ENCODE assay signal across 8 cellular contexts in the genomic region with DNA sequence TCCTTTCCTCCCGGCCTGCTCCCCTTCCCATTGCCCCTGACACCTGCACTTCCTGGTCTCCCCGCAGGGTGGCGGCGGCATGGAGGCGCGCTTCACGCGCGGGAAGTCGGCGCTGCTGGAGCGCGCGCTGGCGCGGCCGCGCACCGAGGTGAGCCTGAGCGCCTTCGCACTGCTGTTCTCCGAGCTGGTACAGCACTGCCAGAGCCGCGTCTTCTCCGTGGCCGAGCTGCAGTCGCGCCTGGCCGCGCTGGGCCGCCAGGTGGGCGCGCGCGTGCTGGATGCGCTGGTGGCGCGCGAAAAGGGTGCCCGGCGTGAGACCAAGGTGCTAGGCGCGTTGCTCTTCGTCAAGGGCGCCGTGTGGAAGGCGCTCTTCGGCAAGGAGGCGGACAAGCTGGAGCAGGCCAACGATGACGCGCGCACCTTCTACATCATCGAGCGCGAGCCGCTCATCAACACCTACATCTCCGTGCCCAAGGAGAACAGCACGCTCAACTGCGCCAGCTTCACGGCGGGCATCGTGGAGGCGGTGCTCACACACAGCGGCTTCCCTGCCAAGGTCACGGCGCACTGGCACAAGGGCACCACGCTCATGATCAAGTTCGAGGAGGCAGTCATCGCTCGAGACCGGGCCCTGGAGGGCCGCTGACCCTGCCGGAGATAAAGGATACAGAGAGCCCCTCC. TPM values are rescaled to one million over a fixed set of nuclear protein-coding genes. Genes with fewer than 3 reads are reported as not detected.
DNase-seq lines count a peak whose midpoint lies in the region; ATAC-seq, FAIRE-seq and TF ChIP-seq lines count a peak whose summit lies in the region.

No MANE protein-coding gene starts in this region.

- intact Hi-C loops in lower lobe of right lung (cut with DNase I) = no loop called here

- H3K4me1 ChIP-seq in lower lobe of right lung = peaks cover 14% of the 10 kb centered on the region
- peaks cover 0 to 19% (median 10%) of the 10 kb centered on the region in 4 donors for H3K4me1 ChIP-seq in tibial nerve

- CTCF ChIA-PET in activated naive CD4-positive, alpha-beta T cell treated with anti-CD3 and anti-CD28 coated beads, Interleukin-2, amount 10 ng/mL, durations not matched to agents 7 days and 5 days (lab: Charles Lee) = interaction anchor here (2.7 kb wide), 1 partner anchor 30 kb away, joined by 38 read pairs; no protein-coding TSS in a partner anchor

- TF ChIP-seq CTCF in astrocyte of the cerebellum (IDR thresholded peaks at IDR 0.05; ENCODE audit: low read depth, low read length, missing control alignments) (no peak), lower lobe of right lung (IDR thresholded peaks at IDR 0.05) (no peak), tibial nerve (IDR thresholded peaks at IDR 0.05) (no peak)

- H3K36me3 ChIP-seq in lower lobe of right lung (peaks cover 34% of the 10 kb centered on the region), tibial nerve (peaks cover 0 to 35% (median 0%) of the 10 kb centered on the region in 3 donors)

- H3K27ac ChIP-seq in lower lobe of right lung (peak overlapping the region; percentile 92), tibial nerve (no peak overlapping the region)

- peak overlapping the region; percentile 100 for H3K4me3 ChIP-seq in astrocyte of the cerebellum (ENCODE audit: low read depth, low read length)
- H3K4me3 ChIP-seq in lower lobe of right lung = peak overlapping the region; percentile 100
- H3K4me3 ChIP-seq in tibial nerve = peak overlapping the region in 3 of 4 donors; percentile 88 to 99 (median 99)

- H3K36me3 Mint-ChIP-seq in activated naive CD4-positive, alpha-beta T cell treated with anti-CD3 and anti-CD28 coated beads, Interleukin-2, amount 10 ng/mL, durations not matched to agents 7 days and 5 days = peaks cover 11% of the 10 kb centered on the region

- WGBS in tibial nerve, 2 donors = 75 to 82% methylated on average over 69 to 74 of the region's 74 CpGs

- peak overlapping the region; percentile 90 for H3K4me3 Mint-ChIP-seq in activated naive CD4-positive, alpha-beta T cell treated with anti-CD3 and anti-CD28 coated beads, Interleukin-2, amount 10 ng/mL, durations not matched to agents 7 days and 5 days

- FAIRE-seq in GM12892 (lab: Jason Lieb, UNC) = no peak

- H3K27ac Mint-ChIP-seq in activated naive CD4-positive, alpha-beta T cell treated with anti-CD3 and anti-CD28 coated beads, Interleukin-2, amount 10 ng/mL, durations not matched to agents 7 days and 5 days = peak overlapping the region; percentile 93

- DNase-seq in activated naive CD4-positive, alpha-beta T cell treated with anti-CD3 and anti-CD28 coated beads, Interleukin-2, amount 10 ng/mL, durations not matched to agents 7 days and 5 days = no peak
- no peak for DNase-seq in activated naive CD4-positive, alpha-beta T cell treated with Interleukin-2 at 50 U/mL for 16 hours
- DNase-seq in astrocyte of the cerebellum (ENCODE audit: low read depth) = no peak
- no peak for DNase-seq in lower lobe of right lung
- DNase-seq in tibial nerve (ENCODE audit: low spot score in 2 of 2) = no peak
- no peak for DNase-seq in GM12892 (ENCODE audit: insufficient read length)

- in situ Hi-C loops in astrocyte of the cerebellum (cut with HindIII; ENCODE audit: low sequenced_read_pairs) = no loop called here

- ATAC-seq in lower lobe of right lung (no peak), HG02588 (IDR thresholded peaks at IDR 0.05; ENCODE audit: unreplicated experiment) (no peak), HG03432 (IDR thresholded peaks at IDR 0.05; ENCODE audit: unreplicated experiment) (no peak)

- TF ChIP-seq POLR2A in tibial nerve (IDR thresholded peaks at IDR 0.05) = no peak
- no peak for TF ChIP-seq POLR2A in GM12892 (IDR thresholded peaks at IDR 0.05; ENCODE audit: low read depth, low read length)

- peaks cover 35% of the 10 kb centered on the region for H3K4me1 Mint-ChIP-seq in activated naive CD4-positive, alpha-beta T cell treated with anti-CD3 and anti-CD28 coated beads, Interleukin-2, amount 10 ng/mL, durations not matched to agents 7 days and 5 days

- peaks cover 16% of the 10 kb centered on the region for H3K27me3 Mint-ChIP-seq in activated naive CD4-positive, alpha-beta T cell treated with anti-CD3 and anti-CD28 coated beads, Interleukin-2, amount 10 ng/mL, durations not matched to agents 7 days and 5 days

- no peaks in the 10 kb centered on the region for H3K9me3 Mint-ChIP-seq in activated naive CD4-positive, alpha-beta T cell treated with anti-CD3 and anti-CD28 coated beads, Interleukin-2, amount 10 ng/mL, durations not matched to agents 7 days and 5 days

- no peak for TF ChIP-seq EP300 in tibial nerve (IDR thresholded peaks at IDR 0.05)

- H3K9me3 ChIP-seq in lower lobe of right lung = no peaks in the 10 kb centered on the region
- no peaks in the 10 kb centered on the region for H3K9me3 ChIP-seq in tibial nerve

- no peaks in the 10 kb centered on the region for H3K27me3 ChIP-seq in lower lobe of right lung (ENCODE audit: low read depth)
- H3K27me3 ChIP-seq in tibial nerve = peaks cover 0 to 17% of the 10 kb centered on the region in 2 donors

RNA-seq across cellular contexts. Expression of a gene that starts 1.7 kb away (rescaled TPM):
- total RNA-seq in lower lobe of right lung (75.3 TPM), tibial nerve (10 to 100 TPM; 26.9 to 47.5 (median 37.0) TPM)
- polyA plus RNA-seq in GM12892 (2012; ENCODE audit: missing spikeins) = 46.2 TPM

RNA-seq across cellular contexts. Expression of a gene that starts 5.4 kb away (rescaled TPM):
- 184 TPM for total RNA-seq in lower lobe of right lung
- total RNA-seq in tibial nerve = 1 to 10 TPM in 1 of 4 donors, not detected in 3; 1.5 TPM
- polyA plus RNA-seq in GM12892 (2012; ENCODE audit: missing spikeins) = not detected

RNA-seq across cellular contexts. Expression of a gene that starts 13.5 kb away (rescaled TPM):
- total RNA-seq in lower lobe of right lung (21.1 TPM), tibial nerve (not detected)
- polyA plus RNA-seq in GM12892 (2012; ENCODE audit: missing spikeins) = not detected

RNA-seq across cellular contexts. Expression of a gene that starts 19.6 kb away (rescaled TPM):
- 0.50 TPM for total RNA-seq in lower lobe of right lung
- 1 to 10 TPM in 1 of 4 donors, under 1 TPM in 1, not detected in 2; 0.90 to 1.0 TPM for total RNA-seq in tibial nerve
- 274 TPM for polyA plus RNA-seq in GM12892 (2012; ENCODE audit: missing spikeins)

RNA-seq across cellular contexts. Expression of a gene that starts 45.4 kb away (rescaled TPM):
- total RNA-seq in lower lobe of right lung = 200 TPM
- total RNA-seq in tibial nerve = 10 to 100 TPM in 2 of 4 donors, 1 to 10 TPM in 2; 8.7 to 24.0 (median 13.0) TPM
- polyA plus RNA-seq in GM12892 (2012; ENCODE audit: missing spikeins) = 60.6 TPM

Comparison
In these comparisons a context has a peak if more than half of its experiments do, and no peak if none do; other contexts are left out.
1. RNA of a gene that starts 5.4 kb away (total RNA-seq): 184 TPM in lower lobe of right lung (single experiment); 1.5 TPM in tibial nerve; every median in the first group is over 10 times any median in the second.
2. RNA of a gene that starts 13.5 kb away (total RNA-seq): 21.1 TPM in lower lobe of right lung (single experiment); not detected in tibial nerve; every median in the first group is over 10 times any median in the second.
3. Peak in every context shown above with its lines, with median percentiles within 50 percentile points of each other: H3K4me3 ChIP-seq.